ENCODE assay signal across 8 cellular contexts in the genomic region with DNA sequence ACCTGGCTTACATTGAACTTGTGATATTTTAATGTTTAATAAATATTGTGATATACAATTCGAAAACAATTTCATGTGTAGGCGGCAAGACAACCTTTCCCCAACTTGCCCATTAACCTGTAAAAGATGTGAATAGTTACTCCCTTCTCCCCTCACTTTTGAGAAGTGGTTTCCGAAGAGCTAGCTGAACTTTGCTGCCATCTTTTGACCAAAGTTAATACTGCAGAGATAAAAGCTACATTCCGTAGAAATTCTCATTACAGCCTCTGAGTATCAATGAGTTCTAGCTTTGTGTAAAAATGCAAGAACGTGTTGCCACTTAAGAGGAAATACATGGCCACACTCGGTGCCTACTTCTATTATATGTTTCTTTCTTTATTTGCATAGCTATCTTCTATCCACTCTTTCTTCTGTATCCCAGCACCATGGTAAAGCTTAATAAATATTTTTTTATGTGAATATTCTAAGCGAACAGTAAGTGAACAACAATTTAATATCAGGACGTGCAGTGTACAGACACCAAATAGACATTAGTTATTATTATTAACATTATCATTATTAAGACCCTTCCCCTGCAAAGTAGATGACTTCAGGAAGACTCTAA.
DNase-seq lines count a peak whose midpoint lies in the region; ATAC-seq and TF ChIP-seq lines count a peak whose summit lies in the region.
"Had no signal": no experiment of that assay in that cellular context is flagged by ENCODE, and none has a peak within 500 bp of the region (broad histone marks: within the 10 kb centered on the region; RNA-seq: fewer than 3 reads in every experiment).

No MANE protein-coding gene starts in this region.

- intact Hi-C loops in esophagus muscularis mucosa (cut with DNase I): loop anchor here (5.0 kb wide), 1 partner anchor 767 kb away; no protein-coding TSS in a partner anchor

- 17% methylated on average over 8 of the region's 8 CpGs for WGBS in esophagus muscularis mucosa

- no peaks in the 10 kb centered on the region for H3K79me2 ChIP-seq in KMS-11 (ENCODE audit: insufficient read depth, low read depth)
- H3K79me2 ChIP-seq in osteoblast (ENCODE audit: insufficient read depth, low read length): no peaks in the 10 kb centered on the region

- TF ChIP-seq CTCF in KMS-11 (conservative IDR thresholded peaks at IDR 0.05; ENCODE audit: low read depth, low read length) (peak; percentile 57), RWPE1 (conservative IDR thresholded peaks at IDR 0.05; ENCODE audit: low read depth) (peak; percentile 88), esophagus muscularis mucosa (IDR thresholded peaks at IDR 0.05) (peak; percentile 64 to 80 (median 73)), osteoblast (IDR thresholded peaks at IDR 0.05; ENCODE audit: extremely low read depth, low read depth, low read length) (peak; percentile 79)

- H3K27me3 ChIP-seq in KMS-11 (ENCODE audit: insufficient read depth, low read depth) (no peaks in the 10 kb centered on the region), esophagus muscularis mucosa (peaks cover 0 to 10% (median 0%) of the 10 kb centered on the region in 4 donors), osteoblast (ENCODE audit: insufficient read depth, low read length) (peaks cover 11% of the 10 kb centered on the region)

- DNase-seq in GM03348 (ENCODE audit: low spot score): peak; percentile 59
- peak; percentile 34 for DNase-seq in RWPE1 (ENCODE audit: low spot score)
- DNase-seq in esophagus muscularis mucosa (ENCODE audit: extremely low spot score): no peak
- no peak for DNase-seq in osteoblast (ENCODE audit: insufficient read length, low spot score, missing footprints)
- DNase-seq in activated gamma-delta T cell treated with Interleukin-2 at 50 U/mL for 16 hours: no peak

- POLR2A ChIA-PET in RWPE1 (lab: Yijun Ruan, JAX; ENCODE audit: low non-redundant PET): no interaction called here

- no peak for ATAC-seq in GM18873 (IDR thresholded peaks at IDR 0.05; ENCODE audit: low FRiP score, unreplicated experiment)
- ATAC-seq: activated T-cell treated with anti-CD3 and anti-CD28 coated beads, Interleukin-2, amount 50 U/mL, for 72 hours had no signal

- H4K20me1 ChIP-seq in KMS-11 (ENCODE audit: insufficient read depth) (no peaks in the 10 kb centered on the region), osteoblast (ENCODE audit: insufficient read depth, low read length) (no peaks in the 10 kb centered on the region)

- CTCF ChIA-PET in RWPE1 (lab: Yijun Ruan, JAX): interaction anchor here (0.5 to 1.1 kb wide), 17 partner anchors 9 to 1428 kb away, joined by 3 to 10 read pairs (median 3); no protein-coding TSS in a partner anchor

- H3K4me1 ChIP-seq in KMS-11 (ENCODE audit: low read depth, poor library complexity, severe bottlenecking) (peaks cover 12% of the 10 kb centered on the region), esophagus muscularis mucosa (no peaks in the 10 kb centered on the region), osteoblast (ENCODE audit: insufficient read depth, low read length) (no peaks in the 10 kb centered on the region)

- TF ChIP-seq POLR2A in esophagus muscularis mucosa (IDR thresholded peaks at IDR 0.05; ENCODE audit: low read depth): no peak

- no peak overlapping the region for H3K27ac ChIP-seq in KMS-11
- no peak overlapping the region for H3K27ac ChIP-seq in RWPE1
- H3K27ac ChIP-seq in esophagus muscularis mucosa (replicated peaks in 1 of 4): no peak overlapping the region
- H3K27ac ChIP-seq in osteoblast (ENCODE audit: low read depth, low read length): no peak overlapping the region

- no peak overlapping the region for H3K4me2 ChIP-seq in KMS-11
- no peak overlapping the region for H3K4me2 ChIP-seq in osteoblast (ENCODE audit: insufficient read depth, low read length)

- H2AFZ ChIP-seq in KMS-11 (ENCODE audit: low read depth) (no peak overlapping the region), osteoblast (ENCODE audit: low read length) (no peak overlapping the region)

- TF ChIP-seq EP300 in esophagus muscularis mucosa (IDR thresholded peaks at IDR 0.05): no peak

- no peak overlapping the region for H3K9ac ChIP-seq in KMS-11

- H3K9me3 ChIP-seq in esophagus muscularis mucosa (no peaks in the 10 kb centered on the region), osteoblast (ENCODE audit: low read depth, low read length) (no peaks in the 10 kb centered on the region)

- H3K4me3 ChIP-seq in KMS-11 (IDR thresholded peaks at IDR 0.05; ENCODE audit: insufficient read depth, low read depth, low read length) (no peak overlapping the region), esophagus muscularis mucosa (no peak overlapping the region), osteoblast (ENCODE audit: insufficient read depth, low read length) (no peak overlapping the region)

- H3K36me3 ChIP-seq in KMS-11 (ENCODE audit: insufficient read depth) (no peaks in the 10 kb centered on the region), esophagus muscularis mucosa (no peaks in the 10 kb centered on the region), osteoblast (ENCODE audit: insufficient read depth, low read length) (no peaks in the 10 kb centered on the region)

Comparison
In these comparisons a context has a peak if more than half of its experiments do, and no peak if none do; other contexts are left out.
1. DNase-seq: peak in GM03348 (single experiment) and RWPE1 (single experiment); none in esophagus muscularis mucosa (single experiment), osteoblast (single experiment) and activated gamma-delta T cell treated with Interleukin-2 at 50 U/mL for 16 hours (single experiment).
2. Peak in every context shown above with its lines, with median percentiles within 50 percentile points of each other: CTCF ChIP-seq.